In the genomic region with DNA sequence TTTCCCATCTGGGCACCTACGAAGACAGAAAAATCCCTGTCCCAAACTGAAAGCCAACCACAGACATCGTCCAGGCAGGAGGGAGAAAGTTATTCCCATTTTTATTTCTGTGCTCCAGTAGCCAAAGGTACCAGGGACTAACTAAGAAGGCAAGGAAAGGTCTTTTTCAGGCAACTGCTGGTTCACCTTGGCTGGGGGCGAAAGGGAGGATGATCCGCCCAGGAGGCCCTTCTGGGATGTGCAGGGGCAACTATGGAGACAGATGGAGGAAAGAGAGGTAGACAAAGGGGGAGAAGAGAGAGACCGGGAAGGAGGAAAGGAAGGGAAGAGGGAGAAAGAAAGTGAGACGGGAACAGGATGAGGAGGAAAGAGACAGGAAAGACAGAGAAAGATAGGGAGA, we compare ENCODE assay signal across 24 cellular contexts. TPM values are rescaled to one million over a fixed set of nuclear protein-coding genes. Genes with fewer than 3 reads are reported as not detected.
DNase-seq lines count a peak whose midpoint lies in the region; ATAC-seq, FAIRE-seq and TF ChIP-seq lines count a peak whose summit lies in the region.
"Had no signal": no experiment of that assay in that cellular context is flagged by ENCODE, and none has a peak within 500 bp of the region (broad histone marks: within the 10 kb centered on the region; RNA-seq: fewer than 3 reads in every experiment).

No MANE protein-coding gene starts in this region.

- intact Hi-C loops in ascending aorta (cut with DNase I) = no loop called here

- peaks cover 94% of the 10 kb centered on the region for H3K79me2 ChIP-seq in astrocyte (ENCODE audit: insufficient read depth, low read length)
- peaks cover 92% of the 10 kb centered on the region for H3K79me2 ChIP-seq in GM23248 (ENCODE audit: insufficient read depth)

- no peak overlapping the region for H4K8ac ChIP-seq in neuronal stem cell (ENCODE audit: low read depth, low read length)

- H3K4me1 ChIP-seq in astrocyte (ENCODE audit: insufficient read depth, low read length) (peaks cover 55% of the 10 kb centered on the region), neuronal stem cell (ENCODE audit: control insufficient read depth in 2 of 2, insufficient read depth in 1 of 2, low read depth in 1 of 2, low read length in 2 of 2) (no peaks in the 10 kb centered on the region), ascending aorta (no peaks in the 10 kb centered on the region), GM23248 (ENCODE audit: insufficient read depth) (peaks cover 39% of the 10 kb centered on the region)
- H3K4me1 ChIP-seq: BLaER1 treated with 17β-estradiol and CSF1 and Interleukin-3, amounts not matched to agents 10 nM and 100 nM had no signal

- H4K20me1 ChIP-seq in astrocyte (ENCODE audit: insufficient read depth, low read length) (peaks cover 56% of the 10 kb centered on the region), GM23248 (ENCODE audit: insufficient read depth) (no peaks in the 10 kb centered on the region)
- H4K20me1 ChIP-seq: BLaER1 treated with 17β-estradiol and CSF1 and Interleukin-3, amounts not matched to agents 10 nM and 100 nM had no signal

- H3K4me3 Mint-ChIP-seq in astrocyte (ENCODE audit: unreplicated experiment) = peak overlapping the region; percentile 66
- H3K4me3 Mint-ChIP-seq in glutamatergic neuron (ENCODE audit: unreplicated experiment) = peak overlapping the region; percentile 93
- H3K4me3 Mint-ChIP-seq: IgD-negative memory B cell had no signal

- H3K4me1 Mint-ChIP-seq in astrocyte (ENCODE audit: low read depth, unreplicated experiment) = peaks cover 25% of the 10 kb centered on the region
- H3K4me1 Mint-ChIP-seq in glutamatergic neuron (ENCODE audit: low read depth, unreplicated experiment) = peaks cover 14% of the 10 kb centered on the region
- H3K4me1 Mint-ChIP-seq: IgD-negative memory B cell had no signal

- no peak overlapping the region for H3K23ac ChIP-seq in neuronal stem cell (ENCODE audit: low read depth, low read length, poor library complexity)

- DNase-seq in H7 (no peak), astrocyte (ENCODE audit: low read depth) (no peak), glutamatergic neuron (no peak), neuronal stem cell (ENCODE audit: low spot score) (no peak), GM03348 (ENCODE audit: low spot score) (no peak), ascending aorta (ENCODE audit: low spot score in 2 of 2) (no peak), GM23248 (no peak)
- DNase-seq: DMS79, Karpas-422, NCI-H1048, NCI-H1436, NCI-H1930, NCI-H345, NCI-H526, PC-3, RPMI8226, SIG-M5 had no signal

- H4K91ac ChIP-seq in neuronal stem cell (ENCODE audit: low read depth, low read length, poor library complexity) = no peak overlapping the region

- H3K27ac Mint-ChIP-seq in astrocyte (ENCODE audit: unreplicated experiment) = peak overlapping the region; percentile 77
- H3K27ac Mint-ChIP-seq in glutamatergic neuron (ENCODE audit: unreplicated experiment) = peak overlapping the region; percentile 64
- H3K27ac Mint-ChIP-seq: IgD-negative memory B cell had no signal

- H3K4ac ChIP-seq in neuronal stem cell (ENCODE audit: low read length) = no peak overlapping the region

- in situ Hi-C loops in GM23248 (cut with MboI) = no loop called here

- H3F3A ChIP-seq in GM23248 (ENCODE audit: insufficient read depth) = peaks cover 55% of the 10 kb centered on the region

- FAIRE-seq in astrocyte (lab: Jason Lieb, UNC) = no peak
- FAIRE-seq: A204.1, D721Med had no signal

- H2BK12ac ChIP-seq in neuronal stem cell (ENCODE audit: low read length) = no peak overlapping the region

- TF ChIP-seq CTCF in astrocyte (IDR thresholded peaks at IDR 0.05; ENCODE audit: insufficient read depth, low read depth, low read length) (no peak), glutamatergic neuron (IDR thresholded peaks at IDR 0.05; ENCODE audit: partially characterized antibody, unreplicated experiment) (no peak), ascending aorta (IDR thresholded peaks at IDR 0.05) (no peak)

- H3K36me3 Mint-ChIP-seq in astrocyte (ENCODE audit: low read depth, unreplicated experiment) = peaks cover 37% of the 10 kb centered on the region
- H3K36me3 Mint-ChIP-seq in glutamatergic neuron (ENCODE audit: unreplicated experiment) = peaks cover 5% of the 10 kb centered on the region
- H3K36me3 Mint-ChIP-seq: IgD-negative memory B cell had no signal

- H3K9ac ChIP-seq in astrocyte (ENCODE audit: low read length) = peak overlapping the region; percentile 70
- H3K9ac ChIP-seq in neuronal stem cell (ENCODE audit: low read depth, low read length, poor library complexity) = no peak overlapping the region
- no peak overlapping the region for H3K9ac ChIP-seq in GM23248
- H3K9ac ChIP-seq: BLaER1 treated with 17β-estradiol and CSF1 and Interleukin-3, amounts not matched to agents 10 nM and 100 nM had no signal

- peak overlapping the region; percentile 33 for H3K27ac ChIP-seq in astrocyte (ENCODE audit: low read depth, low read length)
- no peak overlapping the region for H3K27ac ChIP-seq in neuronal stem cell (replicated peaks; ENCODE audit: low read length)
- H3K27ac ChIP-seq in ascending aorta = no peak overlapping the region
- H3K27ac ChIP-seq in GM23248 = no peak overlapping the region
- H3K27ac ChIP-seq: BLaER1 treated with 17β-estradiol and CSF1 and Interleukin-3, amounts not matched to agents 10 nM and 100 nM had no signal

- no peaks in the 10 kb centered on the region for H3K9me3 Mint-ChIP-seq in astrocyte (ENCODE audit: unreplicated experiment)
- H3K9me3 Mint-ChIP-seq in glutamatergic neuron (ENCODE audit: unreplicated experiment) = peaks cover 3% of the 10 kb centered on the region

- no peak for ATAC-seq in GM21390 (IDR thresholded peaks at IDR 0.05; ENCODE audit: unreplicated experiment)
- ATAC-seq: HCT116, PC-3, SK-N-SH treated with all-trans-retinoic acid at 6 μM for 48 hours had no signal

- no peaks in the 10 kb centered on the region for H3K79me1 ChIP-seq in neuronal stem cell (ENCODE audit: low read depth, low read length)

- H3K4me2 ChIP-seq in astrocyte (ENCODE audit: low read length) (peak overlapping the region; percentile 68), neuronal stem cell (ENCODE audit: insufficient read depth, low read length, poor library complexity, severe bottlenecking) (peak overlapping the region; percentile 65), GM23248 (ENCODE audit: unreplicated experiment) (no peak overlapping the region)
- H3K4me2 ChIP-seq: BLaER1 treated with 17β-estradiol and CSF1 and Interleukin-3, amounts not matched to agents 10 nM and 100 nM had no signal

- H3K4me3 ChIP-seq in H7 (ENCODE audit: insufficient read depth, low read depth, low read length) (peak overlapping the region; percentile 42; the same call in 1 of the 2 replicates), astrocyte (ENCODE audit: insufficient read depth, low read depth, low read length) (no peak overlapping the region), neuronal stem cell (ENCODE audit: low read length in 2 of 2) (no peak overlapping the region), ascending aorta (no peak overlapping the region), GM23248 (no peak overlapping the region)
- H3K4me3 ChIP-seq: BLaER1 treated with 17β-estradiol and CSF1 and Interleukin-3, amounts not matched to agents 10 nM and 100 nM had no signal

- H3K9me3 ChIP-seq in astrocyte (ENCODE audit: insufficient read depth, low read depth, low read length) (no peaks in the 10 kb centered on the region), neuronal stem cell (replicated peaks in 1 of 2; ENCODE audit: control insufficient read depth in 2 of 2, insufficient read depth in 1 of 2, low read depth in 1 of 2, low read length in 2 of 2) (no peaks in the 10 kb centered on the region), ascending aorta (no peaks in the 10 kb centered on the region), GM23248 (ENCODE audit: low read depth) (no peaks in the 10 kb centered on the region)
- H3K9me3 ChIP-seq: BLaER1 treated with 17β-estradiol and CSF1 and Interleukin-3, amounts not matched to agents 10 nM and 100 nM had no signal

- H3K27me3 Mint-ChIP-seq in astrocyte (ENCODE audit: low read depth, unreplicated experiment) (peaks cover 10% of the 10 kb centered on the region), glutamatergic neuron (ENCODE audit: unreplicated experiment) (peaks cover 8% of the 10 kb centered on the region)

- no peak overlapping the region for H2AK5ac ChIP-seq in neuronal stem cell (ENCODE audit: low read depth, low read length)

- H2BK120ac ChIP-seq in neuronal stem cell (ENCODE audit: low read depth, low read length) = no peak overlapping the region

- no CpG with 5 or more reads among the region's 6 CpGs for WGBS in neuronal stem cell (ENCODE audit: extremely low coverage in 2 of 2, insufficient read length in 2 of 2, insufficient replicate concordance in 1 of 2), 2 donors
- 89 to 96% methylated on average over 6 of the region's 6 CpGs for WGBS in GM23248 (ENCODE audit: low coverage in 1 of 2, low lambda C conversion rate in 2 of 2, missing lambda C conversion rate in 2 of 2), 2 experiments

- no peak overlapping the region for H3K14ac ChIP-seq in neuronal stem cell (ENCODE audit: low read length)

- H3K27me3 ChIP-seq in H7 (ENCODE audit: control insufficient read depth, insufficient read depth, low read length) (peaks cover 29% of the 10 kb centered on the region; the same call in 1 of the 2 replicates), astrocyte (ENCODE audit: insufficient read depth, low read length) (no peaks in the 10 kb centered on the region), neuronal stem cell (ENCODE audit: control insufficient read depth in 3 of 3, insufficient read depth in 3 of 3, low read depth in 1 of 3, low read length in 3 of 3) (peaks cover 0 to 11% (median 0%) of the 10 kb centered on the region in 3 experiments), ascending aorta (no peaks in the 10 kb centered on the region), GM23248 (replicated peaks; ENCODE audit: insufficient read depth) (no peaks in the 10 kb centered on the region)

- no peak overlapping the region for H2BK15ac ChIP-seq in neuronal stem cell (ENCODE audit: low read length)

- no peak overlapping the region for H2BK5ac ChIP-seq in neuronal stem cell (ENCODE audit: low read length)

- no peaks in the 10 kb centered on the region for H3K9me2 ChIP-seq in GM23248 (ENCODE audit: insufficient read depth)

- H3K36me3 ChIP-seq in H7 (replicated peaks; ENCODE audit: control insufficient read depth, insufficient read depth, low read length) = no peaks in the 10 kb centered on the region
- H3K36me3 ChIP-seq in astrocyte (ENCODE audit: insufficient read depth, low read length) = peaks cover 66% of the 10 kb centered on the region
- peaks cover 0 to 96% of the 10 kb centered on the region in 2 donors for H3K36me3 ChIP-seq in neuronal stem cell (replicated peaks in 1 of 2; ENCODE audit: control insufficient read depth in 2 of 2, insufficient read depth in 2 of 2, low read length in 2 of 2)
- H3K36me3 ChIP-seq in ascending aorta = no peaks in the 10 kb centered on the region
- H3K36me3 ChIP-seq in GM23248 (ENCODE audit: low read depth) = peaks cover 67% of the 10 kb centered on the region
- H3K36me3 ChIP-seq: BLaER1 treated with 17β-estradiol and CSF1 and Interleukin-3, amounts not matched to agents 10 nM and 100 nM had no signal

- H2AFZ ChIP-seq in astrocyte (ENCODE audit: low read depth, low read length) (no peak overlapping the region), neuronal stem cell (ENCODE audit: low read length) (no peak overlapping the region), GM23248 (no peak overlapping the region)

- H3K18ac ChIP-seq in neuronal stem cell (ENCODE audit: low read length) = no peak overlapping the region

RNA-seq across cellular contexts. Expression of a gene that starts 13.3 kb away (rescaled TPM):
- 11.5 and 15.7 TPM in 2 replicates for total RNA-seq in H7 (2014; rRNA removed; shearing (Covaris generic))
- total RNA-seq in astrocyte = 45.8 and 66.2 TPM in 2 replicates
- 0.76 TPM for total RNA-seq in glutamatergic neuron (ENCODE audit: unreplicated experiment)
- polyA plus RNA-seq in neuronal stem cell (2013, experiment 1 of 2) = 1.7 TPM
- 1.6 TPM for polyA plus RNA-seq in neuronal stem cell (2013, experiment 2 of 2)
- 11.3 TPM for total RNA-seq in ascending aorta
- total RNA-seq in GM23248 (2014; rRNA removed; shearing (Covaris generic)) = 281 and 298 TPM in 2 replicates
- 74.0 and 76.1 TPM in 2 replicates for polyA plus RNA-seq in GM23248 (2016; fragmentation: Nextera tagmentation; extraction: Ambion mirVana)
- polyA plus RNA-seq: IgD-negative memory B cell had no signal
